Comparison of ENCODE assay signal across 25 cellular contexts in the genomic region with DNA sequence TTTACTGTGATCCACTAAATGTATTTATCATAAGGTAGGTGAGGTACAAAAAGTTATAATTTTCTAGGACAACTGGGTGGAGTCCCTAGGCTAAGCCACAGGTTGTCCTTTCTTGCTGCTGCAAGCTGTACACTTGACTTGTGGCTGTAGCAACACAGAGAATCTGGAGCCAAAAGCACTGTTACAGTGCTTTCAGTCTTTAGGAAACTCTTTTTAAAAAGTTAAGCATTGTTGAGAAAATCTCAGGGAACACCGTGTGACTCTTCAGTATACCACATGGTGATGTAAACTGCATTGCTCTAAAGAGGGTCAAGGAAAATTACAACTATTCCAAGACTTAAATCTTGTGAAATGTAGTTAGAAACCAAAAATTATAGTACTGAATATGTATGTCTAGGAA. TPM values are rescaled to one million over a fixed set of nuclear protein-coding genes. Genes with fewer than 3 reads are reported as not detected.
"Had no signal": no experiment of that assay in that cellular context is flagged by ENCODE, and none has a peak within 500 bp of the region (broad histone marks: within the 10 kb centered on the region; RNA-seq: fewer than 3 reads in every experiment).

No MANE protein-coding gene starts in this region.

- H3K27me3 ChIP-seq: dorsolateral prefrontal cortex, stomach, suprapubic skin, tibial artery had no signal

- H3K4me3 ChIP-seq: dorsolateral prefrontal cortex, mucosa of descending colon, skin epidermis, stomach, suprapubic skin, tibial artery had no signal

- H3K27ac Mint-ChIP-seq: immature natural killer cell, natural killer cell had no signal

- H3K36me3 ChIP-seq: stomach, suprapubic skin, tibial artery had no signal

- ATAC-seq: left cardiac atrium, mucosa of descending colon, natural killer cell, sciatic nerve had no signal

- H3K4me3 Mint-ChIP-seq: immature natural killer cell, natural killer cell, neural crest cell had no signal

- H3K9me3 ChIP-seq: tibial artery had no signal

- H3K36me3 Mint-ChIP-seq: immature natural killer cell, natural killer cell had no signal

- DNase-seq: central memory CD4-positive, alpha-beta T cell; cortex of kidney; dorsolateral prefrontal cortex; effector CD8-positive, alpha-beta T cell; immature natural killer cell; kidney; left cardiac atrium; mucosa of descending colon; natural killer cell; posterior cingulate gyrus; stimulated activated CD4-positive, alpha-beta T cell treated with anti-CD3 and anti-CD28 coated beads, Interleukin-2, amount 100 ng/mL, for 24 hours; stimulated activated CD4-positive, alpha-beta T cell treated with anti-CD3 and anti-CD28 coated beads, Interleukin-4, amount 100 ng/mL, for 4 hours; stimulated activated naive CD4-positive, alpha-beta T cell; stomach; tibial artery had no signal

- H3K27ac ChIP-seq: dorsolateral prefrontal cortex, skin epidermis, stomach, suprapubic skin, tibial artery had no signal

- H3K4me1 Mint-ChIP-seq: immature natural killer cell, natural killer cell had no signal

- H3K4me1 ChIP-seq: stomach, suprapubic skin, tibial artery had no signal

RNA-seq across cellular contexts. Expression of gene SLC15A5, which starts 11.4 kb away (rescaled TPM):
- total RNA-seq: fibroblast of lung, fibroblast of villous mesenchyme, kidney, left cardiac atrium, liver, mucosa of descending colon, natural killer cell, neural crest cell, osteocyte, pulmonary artery endothelial cell, sciatic nerve, stomach, suprapubic skin had no signal
- polyA plus RNA-seq: esophagus, fibroblast of lung, immature natural killer cell, liver, stomach had no signal
